33 cellular contexts compared by ENCODE assay signal in genomic region chr12:19010087-19010486, GRCh38.
"Had no signal": no experiment of that assay in that cellular context is flagged by ENCODE, and none has a peak within 500 bp of the region (broad histone marks: within the 10 kb centered on the region; RNA-seq: fewer than 3 reads in every experiment).

No MANE protein-coding gene starts in this region.

- H3K9me3 ChIP-seq: SJCRH30 had no signal

- H3K27me3 ChIP-seq: brain microvascular endothelial cell, SJCRH30 had no signal

- H3K27ac ChIP-seq: brain microvascular endothelial cell, SJCRH30, SK-N-MC had no signal

- H3K36me3 Mint-ChIP-seq: activated naive CD8-positive, alpha-beta T cell treated with anti-CD3 and anti-CD28 coated beads for 36 hours had no signal

- H3K4me1 ChIP-seq: SJCRH30 had no signal

- H3K27ac Mint-ChIP-seq: activated CD4-positive, alpha-beta T cell treated with anti-CD3 and anti-CD28 coated beads, Interleukin-2, amount 10 ng/mL, durations not matched to agents 24 days and 14 days; activated CD8-positive, alpha-beta T cell treated with anti-CD3 and anti-CD28 coated beads for 36 hours; activated naive CD8-positive, alpha-beta T cell treated with anti-CD3 and anti-CD28 coated beads for 36 hours; activated T-cell treated with anti-CD3 and anti-CD28 coated beads, Interleukin-2, amount 50 U/mL, for 72 hours; activated T-helper 17 cell treated with anti-CD3 and anti-CD28 coated beads, Interleukin-2, amount 50 U/mL, for 72 hours; T-helper 1 cell treated with Interleukin-12 subunit alpha and Interleukin-12 subunit beta and Interleukin-4 antibody, amounts not matched to agents 30 μg/mL and 1 μg/mL, for 36 hours; T-helper 2 cell treated with Interferon-gamma antibody and Interleukin-4, amounts not matched to agents 5 μg/mL and 100 μg/mL, for 36 hours had no signal

- ATAC-seq: activated CD8-positive, alpha-beta T cell treated with anti-CD3 and anti-CD28 coated beads for 36 hours; activated T-cell treated with anti-CD3 and anti-CD28 coated beads, Interleukin-2, amount 50 U/mL, for 72 hours; activated T-helper 17 cell treated with anti-CD3 and anti-CD28 coated beads, Interleukin-2, amount 50 U/mL, for 72 hours; Panc1 had no signal

- H3K4me1 Mint-ChIP-seq: activated CD4-positive, alpha-beta T cell treated with anti-CD3 and anti-CD28 coated beads, Interleukin-2, amount 10 ng/mL, durations not matched to agents 24 days and 14 days; activated naive CD8-positive, alpha-beta T cell treated with anti-CD3 and anti-CD28 coated beads for 36 hours; activated T-helper 17 cell treated with anti-CD3 and anti-CD28 coated beads, Interleukin-2, amount 50 U/mL, for 72 hours had no signal

- H3K4me3 ChIP-seq: SJCRH30, SK-N-MC had no signal

- H3K4me3 Mint-ChIP-seq: activated CD4-positive, alpha-beta T cell treated with anti-CD3 and anti-CD28 coated beads, Interleukin-2, amount 10 ng/mL, durations not matched to agents 24 days and 14 days; activated CD8-positive, alpha-beta T cell treated with anti-CD3 and anti-CD28 coated beads for 36 hours; activated naive CD8-positive, alpha-beta T cell treated with anti-CD3 and anti-CD28 coated beads for 36 hours; activated T-cell treated with anti-CD3 and anti-CD28 coated beads, Interleukin-2, amount 50 U/mL, for 72 hours; activated T-helper 17 cell treated with anti-CD3 and anti-CD28 coated beads, Interleukin-2, amount 50 U/mL, for 72 hours; T-helper 1 cell treated with Interleukin-12 subunit alpha and Interleukin-12 subunit beta and Interleukin-4 antibody, amounts not matched to agents 30 μg/mL and 1 μg/mL, for 36 hours; T-helper 2 cell treated with Interferon-gamma antibody and Interleukin-4, amounts not matched to agents 5 μg/mL and 100 μg/mL, for 36 hours had no signal

- H3K27me3 Mint-ChIP-seq: activated CD4-positive, alpha-beta T cell treated with anti-CD3 and anti-CD28 coated beads, Interleukin-2, amount 10 ng/mL, durations not matched to agents 24 days and 14 days; activated CD8-positive, alpha-beta T cell treated with anti-CD3 and anti-CD28 coated beads for 36 hours had no signal

- H3K9me3 Mint-ChIP-seq: activated CD4-positive, alpha-beta T cell treated with anti-CD3 and anti-CD28 coated beads, Interleukin-2, amount 10 ng/mL, durations not matched to agents 24 days and 14 days; activated CD8-positive, alpha-beta T cell treated with anti-CD3 and anti-CD28 coated beads for 36 hours; activated naive CD8-positive, alpha-beta T cell treated with anti-CD3 and anti-CD28 coated beads for 36 hours; activated T-cell treated with anti-CD3 and anti-CD28 coated beads, Interleukin-2, amount 50 U/mL, for 72 hours; activated T-helper 17 cell treated with anti-CD3 and anti-CD28 coated beads, Interleukin-2, amount 50 U/mL, for 72 hours; T-helper 1 cell treated with Interleukin-12 subunit alpha and Interleukin-12 subunit beta and Interleukin-4 antibody, amounts not matched to agents 30 μg/mL and 1 μg/mL, for 36 hours had no signal

- H3K36me3 ChIP-seq: brain microvascular endothelial cell, SJCRH30 had no signal

- DNase-seq: activated CD4-positive, alpha-beta T cell treated with anti-CD3 and anti-CD28 coated beads, Interleukin-2, amount 10 ng/mL, durations not matched to agents 24 days and 14 days; activated CD4-positive, alpha-beta T cell treated with anti-CD3 and anti-CD28 coated beads, Interleukin-2, amount 50 U/mL, for 4 hours; activated CD8-positive, alpha-beta T cell treated with anti-CD3 and anti-CD28 coated beads for 36 hours; activated effector memory CD4-positive, alpha-beta T cell treated with anti-CD3 and anti-CD28 coated beads, Interleukin-2, amount 50 U/mL, for 16 hours; activated naive CD4-positive, alpha-beta T cell; activated naive CD4-positive, alpha-beta T cell treated with anti-CD3 and anti-CD28 coated beads, Interleukin-2, amount 50 U/mL, for 16 hours; activated naive CD8-positive, alpha-beta T cell treated with anti-CD3 and anti-CD28 coated beads for 36 hours; activated T-cell treated with anti-CD3 and anti-CD28 coated beads, Interleukin-2, amount 50 U/mL, for 1 hour; activated T-cell treated with anti-CD3 and anti-CD28 coated beads, Interleukin-2, amount 50 U/mL, for 72 hours; amniotic stem cell; aorta; brain microvascular endothelial cell; central memory CD4-positive, alpha-beta T cell; Karpas-422; KBM-7; NCI-H1048; NCI-H1105 treated with DMSO at 0.1 percent for 48 hours; NCI-H1436; NCI-H1694; NCI-H1930; NCI-H2081 treated with DMSO at 0.1 percent for 48 hours; NCI-H510A; NCI-H526; NCI-H748 treated with DMSO at 0.1 percent for 48 hours; NK-92 treated with Interleukin-12 subunit alpha and Interleukin-12 subunit beta, amount 100 ng/mL, for 24 hours; SHP77; SJCRH30 had no signal

- FAIRE-seq: TTC549 had no signal
